ENCODE assay signal across 29 cellular contexts in genomic region chr3:87267953-87268645, GRCh38. TPM values are rescaled to one million over a fixed set of nuclear protein-coding genes. Genes with fewer than 3 reads are reported as not detected.
DNase-seq lines count a peak whose midpoint lies in the region; ATAC-seq and TF ChIP-seq lines count a peak whose summit lies in the region.
"Had no signal": no experiment of that assay in that cellular context is flagged by ENCODE, and none has a peak within 500 bp of the region (broad histone marks: within the 10 kb centered on the region; RNA-seq: fewer than 3 reads in every experiment).

No MANE protein-coding gene starts in this region.

- H3K4me1 ChIP-seq in DND-41 (ENCODE audit: insufficient read depth, low read length) (peaks cover 48% of the 10 kb centered on the region), Caco-2 (no peaks in the 10 kb centered on the region)
- H3K4me1 ChIP-seq: breast epithelium, right atrium auricular region had no signal

- H3K9me3 Mint-ChIP-seq in activated CD4-positive, alpha-beta T cell treated with anti-CD3 and anti-CD28 coated beads for 36 hours (ENCODE audit: low read depth) = no peaks in the 10 kb centered on the region
- no peaks in the 10 kb centered on the region for H3K9me3 Mint-ChIP-seq in T-helper 2 cell treated with Interferon-gamma antibody and Interleukin-4, amounts not matched to agents 5 μg/mL and 100 μg/mL, for 36 hours
- no peaks in the 10 kb centered on the region for H3K9me3 Mint-ChIP-seq in Caco-2 (ENCODE audit: unreplicated experiment)
- H3K9me3 Mint-ChIP-seq: activated naive CD4-positive, alpha-beta T cell treated with anti-CD3 and anti-CD28 coated beads for 36 hours; activated T-cell treated with anti-CD3 and anti-CD28 coated beads, Interleukin-2, amount 50 U/mL, for 72 hours; immature natural killer cell; neural crest cell; T-cell had no signal

- peak overlapping the region; percentile 92 for H3K27ac ChIP-seq in DND-41 (ENCODE audit: low read length)
- H3K27ac ChIP-seq: breast epithelium, right atrium auricular region had no signal

- no peaks in the 10 kb centered on the region for H3K79me2 ChIP-seq in DND-41 (ENCODE audit: insufficient read depth, low read length)

- H3K36me3 ChIP-seq in DND-41 (ENCODE audit: insufficient read depth, low read length) = no peaks in the 10 kb centered on the region
- H3K36me3 ChIP-seq in Caco-2 (ENCODE audit: control insufficient read depth, insufficient read depth, low read length) = no peaks in the 10 kb centered on the region
- H3K36me3 ChIP-seq: breast epithelium, MG63, right atrium auricular region, spleen had no signal

- DNase-seq in activated CD4-positive, alpha-beta T cell treated with anti-CD3 and anti-CD28 coated beads for 36 hours = no peak
- no peak for DNase-seq in activated CD4-positive, alpha-beta T cell treated with anti-CD3 and anti-CD28 coated beads, Interleukin-2, amount 50 U/mL, for 48 hours
- DNase-seq in DND-41 (peak; percentile 53), left lobe of liver (ENCODE audit: low spot score) (no peak), Caco-2 (no peak), HT-29 (ENCODE audit: low spot score) (no peak)
- DNase-seq in T-helper 2 cell treated with Interferon-gamma antibody and Interleukin-4, amounts not matched to agents 5 μg/mL and 100 μg/mL, for 36 hours (ENCODE audit: low spot score) = no peak
- DNase-seq: 8988T; activated CD4-positive, CD25-positive, alpha-beta regulatory T cell treated with anti-CD3 and anti-CD28 coated beads, Interleukin-2, amount 50 U/mL, for 72 hours; activated naive CD4-positive, alpha-beta T cell treated with anti-CD3 and anti-CD28 coated beads for 36 hours; activated T-cell treated with anti-CD3 and anti-CD28 coated beads, Interleukin-2, amount 50 U/mL, for 72 hours; immature natural killer cell; left cardiac atrium; MG63; NCI-H2029; NCI-H524 treated with DMSO at 0.1 percent for 48 hours; posterior cingulate gyrus; spleen; stimulated activated CD4-positive, alpha-beta T cell treated with anti-CD3 and anti-CD28 coated beads, Interleukin-2, amount 100 ng/mL, for 24 hours; stimulated activated naive CD8-positive, alpha-beta T cell treated with anti-CD3 and anti-CD28 coated beads, Interleukin-15, Interleukin-2, amounts not matched to agents 100 U/mL and 50 U/mL, for 24 hours; T-cell had no signal

- H3K27ac Mint-ChIP-seq in activated CD4-positive, alpha-beta T cell treated with anti-CD3 and anti-CD28 coated beads for 36 hours = peak overlapping the region; percentile 51
- peak overlapping the region; percentile 69 for H3K27ac Mint-ChIP-seq in T-helper 2 cell treated with Interferon-gamma antibody and Interleukin-4, amounts not matched to agents 5 μg/mL and 100 μg/mL, for 36 hours
- H3K27ac Mint-ChIP-seq in Caco-2 (ENCODE audit: unreplicated experiment) = no peak overlapping the region
- H3K27ac Mint-ChIP-seq: activated naive CD4-positive, alpha-beta T cell treated with anti-CD3 and anti-CD28 coated beads for 36 hours; activated T-cell treated with anti-CD3 and anti-CD28 coated beads, Interleukin-2, amount 50 U/mL, for 72 hours; T-cell had no signal

- no peak for ATAC-seq in activated CD4-positive, alpha-beta T cell treated with anti-CD3 and anti-CD28 coated beads for 36 hours
- ATAC-seq in DND-41 (ENCODE audit: insufficient read depth, low read depth) (peak; percentile 71), left lobe of liver (peak; percentile 72), HG02588 (IDR thresholded peaks at IDR 0.05; ENCODE audit: unreplicated experiment) (no peak)
- ATAC-seq: left cardiac atrium; stimulated activated naive CD8-positive, alpha-beta T cell treated with anti-CD3 and anti-CD28 coated beads, Interleukin-15, Interleukin-2, amounts not matched to agents 100 U/mL and 50 U/mL, for 24 hours; T-cell had no signal

- POLR2A ChIA-PET in activated CD4-positive, alpha-beta T cell treated with anti-CD3 and anti-CD28 coated beads for 36 hours (lab: Charles Lee) = no interaction called here
- POLR2A ChIA-PET in Caco-2 (lab: Charles Lee) = no interaction called here

- H3K27me3 Mint-ChIP-seq in activated CD4-positive, alpha-beta T cell treated with anti-CD3 and anti-CD28 coated beads for 36 hours = no peaks in the 10 kb centered on the region
- peaks cover 5% of the 10 kb centered on the region for H3K27me3 Mint-ChIP-seq in T-helper 2 cell treated with Interferon-gamma antibody and Interleukin-4, amounts not matched to agents 5 μg/mL and 100 μg/mL, for 36 hours (ENCODE audit: low read depth)
- H3K27me3 Mint-ChIP-seq in Caco-2 (ENCODE audit: insufficient read depth, unreplicated experiment) = no peaks in the 10 kb centered on the region
- H3K27me3 Mint-ChIP-seq: T-cell had no signal

- H3K27me3 ChIP-seq in DND-41 (ENCODE audit: insufficient read depth, low read length, poor library complexity) (no peaks in the 10 kb centered on the region), Caco-2 (replicated peaks; ENCODE audit: control insufficient read depth, insufficient read depth, low read length) (no peaks in the 10 kb centered on the region)
- H3K27me3 ChIP-seq: breast epithelium, MG63, right atrium auricular region, spleen had no signal

- H3K4me3 ChIP-seq in DND-41 (ENCODE audit: low read depth in 1 of 2, low read length in 2 of 2) = peak overlapping the region in 1 of 2 experiments; percentile 21; a peak in 1 of 4 replicates
- no peak overlapping the region for H3K4me3 ChIP-seq in Caco-2 (ENCODE audit: low read depth, low read length)
- H3K4me3 ChIP-seq: breast epithelium, MG63, right atrium auricular region, spleen had no signal

- peaks cover 22% of the 10 kb centered on the region for H3K4me1 Mint-ChIP-seq in activated CD4-positive, alpha-beta T cell treated with anti-CD3 and anti-CD28 coated beads for 36 hours
- H3K4me1 Mint-ChIP-seq in T-helper 2 cell treated with Interferon-gamma antibody and Interleukin-4, amounts not matched to agents 5 μg/mL and 100 μg/mL, for 36 hours (ENCODE audit: low read depth) = peaks cover 47% of the 10 kb centered on the region
- H3K4me1 Mint-ChIP-seq in Caco-2 (ENCODE audit: low read depth, unreplicated experiment) = no peaks in the 10 kb centered on the region
- H3K4me1 Mint-ChIP-seq: neural crest cell had no signal

- CTCF ChIA-PET in activated CD4-positive, alpha-beta T cell treated with anti-CD3 and anti-CD28 coated beads for 36 hours (lab: Charles Lee) = no interaction called here
- CTCF ChIA-PET in Caco-2 (lab: Charles Lee) = no interaction called here

- H4K20me1 ChIP-seq in DND-41 (ENCODE audit: insufficient read depth, low read length) = no peaks in the 10 kb centered on the region

- peak overlapping the region; percentile 50 for H3K4me2 ChIP-seq in DND-41 (ENCODE audit: insufficient read depth, low read length)

- no peaks in the 10 kb centered on the region for H3K36me3 Mint-ChIP-seq in activated CD4-positive, alpha-beta T cell treated with anti-CD3 and anti-CD28 coated beads for 36 hours (ENCODE audit: low read depth)
- peaks cover 2% of the 10 kb centered on the region for H3K36me3 Mint-ChIP-seq in T-helper 2 cell treated with Interferon-gamma antibody and Interleukin-4, amounts not matched to agents 5 μg/mL and 100 μg/mL, for 36 hours (ENCODE audit: low read depth)
- H3K36me3 Mint-ChIP-seq in Caco-2 (ENCODE audit: insufficient read depth, unreplicated experiment) = no peaks in the 10 kb centered on the region
- H3K36me3 Mint-ChIP-seq: immature natural killer cell, T-cell had no signal

- H3K9ac ChIP-seq in DND-41 (ENCODE audit: low read depth, low read length) = peak overlapping the region; percentile 42

- no peak for TF ChIP-seq CTCF in DND-41 (IDR thresholded peaks at IDR 0.05; ENCODE audit: borderline replicate concordance, extremely low read depth, low read length, poor library complexity, severe bottlenecking)
- no peak for TF ChIP-seq CTCF in Caco-2 (IDR thresholded peaks at IDR 0.05; ENCODE audit: insufficient read depth in 1 of 2, low read depth in 1 of 2, low read length in 1 of 2, severe bottlenecking in 1 of 2, unreplicated experiment in 1 of 2)

- no peaks in the 10 kb centered on the region for H3K9me3 ChIP-seq in DND-41 (ENCODE audit: insufficient read depth, low read length, severe bottlenecking)
- H3K9me3 ChIP-seq in Caco-2 = no peaks in the 10 kb centered on the region
- H3K9me3 ChIP-seq: breast epithelium, MG63, right atrium auricular region, spleen had no signal

- BruUV-seq in Caco-2 (replicated peaks; lab: Mats Ljungman, UMichigan) = no TSS peak

- no peak overlapping the region for H2AFZ ChIP-seq in DND-41 (ENCODE audit: low read depth, low read length)

- no peak overlapping the region for H3K4me3 Mint-ChIP-seq in activated CD4-positive, alpha-beta T cell treated with anti-CD3 and anti-CD28 coated beads for 36 hours
- H3K4me3 Mint-ChIP-seq in T-helper 2 cell treated with Interferon-gamma antibody and Interleukin-4, amounts not matched to agents 5 μg/mL and 100 μg/mL, for 36 hours = peak overlapping the region; percentile 46
- H3K4me3 Mint-ChIP-seq in Caco-2 (ENCODE audit: unreplicated experiment) = no peak overlapping the region
- H3K4me3 Mint-ChIP-seq: activated naive CD4-positive, alpha-beta T cell treated with anti-CD3 and anti-CD28 coated beads for 36 hours; activated T-cell treated with anti-CD3 and anti-CD28 coated beads, Interleukin-2, amount 50 U/mL, for 72 hours; immature natural killer cell; neural crest cell; T-cell had no signal

- intact Hi-C loops in activated CD4-positive, alpha-beta T cell treated with anti-CD3 and anti-CD28 coated beads for 36 hours (cut with DNase I, micrococcal nuclease) = no loop called here
- intact Hi-C loops in Caco-2 (cut with micrococcal nuclease; ENCODE audit: unreplicated experiment) = no loop called here

RNA-seq across cellular contexts. Expression of gene POU1F1, which starts 8.3 kb away (rescaled TPM):
- total RNA-seq in activated CD4-positive, alpha-beta T cell treated with anti-CD3 and anti-CD28 coated beads for 36 hours = not detected
- not detected for total RNA-seq in left lobe of liver
- total RNA-seq in Caco-2 (2022) = not detected in 2 replicates
- total RNA-seq in HT-29 (2014; rRNA removed; shearing (Covaris generic)) = not detected in 2 replicates
- total RNA-seq: activated naive CD4-positive, alpha-beta T cell treated with anti-CD3 and anti-CD28 coated beads for 36 hours; activated T-cell treated with anti-CD3 and anti-CD28 coated beads, Interleukin-2, amount 50 U/mL, for 72 hours; breast epithelium; left cardiac atrium; mucosa of gallbladder; neural crest cell; right atrium auricular region; SK-MEL-5; spleen; T-cell; temporal lobe; urinary bladder had no signal

RNA-seq across cellular contexts. Expression of gene CHMP2B, which starts 41.0 kb away (rescaled TPM):
- 10 to 100 TPM; 25.4 to 29.4 TPM for total RNA-seq in activated CD4-positive, alpha-beta T cell treated with anti-CD3 and anti-CD28 coated beads for 36 hours
- total RNA-seq in left lobe of liver (18.1 TPM), Caco-2 (2022) (45.4 and 52.4 TPM in 2 replicates)
- 5.9 and 9.2 TPM in 2 replicates for total RNA-seq in HT-29 (2014; rRNA removed; shearing (Covaris generic))

Comparison
In these comparisons a context has a peak if more than half of its experiments do, and no peak if none do; other contexts are left out.
1. ATAC-seq: peak in DND-41 (single experiment) and left lobe of liver (single experiment); none in activated CD4-positive, alpha-beta T cell treated with anti-CD3 and anti-CD28 coated beads for 36 hours (single experiment) and HG02588 (single experiment).